18 cellular contexts compared by ENCODE assay signal in the genomic region with DNA sequence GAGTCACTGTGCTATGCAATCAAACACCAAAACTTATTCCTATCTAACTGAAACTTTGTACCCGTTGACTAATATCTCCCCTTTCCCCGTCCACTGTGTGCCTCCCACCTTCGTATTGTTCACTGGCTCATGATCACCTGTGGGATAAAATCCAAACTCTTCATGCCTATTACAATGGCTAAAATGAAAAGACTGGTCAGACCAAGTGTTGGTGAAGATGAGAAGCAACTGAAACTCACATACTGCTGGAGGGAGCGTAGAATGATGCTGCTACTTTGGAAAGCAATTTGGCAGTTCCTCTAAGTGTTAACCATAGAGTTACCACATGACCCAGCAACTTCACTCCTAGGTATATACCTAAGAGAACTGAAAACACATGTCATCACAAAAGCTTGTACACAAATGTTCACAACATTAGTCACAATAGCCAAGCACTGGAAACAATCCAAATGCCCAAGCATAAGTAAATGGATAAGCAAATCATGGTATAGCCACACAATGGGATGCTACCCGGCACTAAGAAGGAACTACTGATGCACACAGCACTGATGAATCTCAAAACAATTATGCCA. TPM values are rescaled to one million over a fixed set of nuclear protein-coding genes. Genes with fewer than 3 reads are reported as not detected.
DNase-seq lines count a peak whose midpoint lies in the region; ATAC-seq and TF ChIP-seq lines count a peak whose summit lies in the region.
"Had no signal": no experiment of that assay in that cellular context is flagged by ENCODE, and none has a peak within 500 bp of the region (broad histone marks: within the 10 kb centered on the region; RNA-seq: fewer than 3 reads in every experiment).

No MANE protein-coding gene starts in this region.

- H3K36me3 Mint-ChIP-seq in GM23338 (ENCODE audit: low read depth): peaks cover 32% of the 10 kb centered on the region
- H3K36me3 Mint-ChIP-seq: naive B cell had no signal

- H3K36me3 ChIP-seq in GM23338 (ENCODE audit: insufficient read depth): peaks cover 14% of the 10 kb centered on the region

- H2AFZ ChIP-seq in GM23338: no peak overlapping the region

- H3K27ac ChIP-seq in GM23338 (ENCODE audit: low read depth): peak overlapping the region; percentile 72; the same call in 1 of the 2 replicates
- peak overlapping the region; percentile 81 for H3K27ac ChIP-seq in caudate nucleus (ENCODE audit: low read depth, low read length)
- H3K27ac ChIP-seq: skin epidermis, testis had no signal

- no peak for TF ChIP-seq CTCF in GM23338 (conservative IDR thresholded peaks at IDR 0.05; ENCODE audit: low read depth in 2 of 2)

- H3F3A ChIP-seq in GM23338 (replicated peaks; ENCODE audit: low read depth): peaks cover 21% of the 10 kb centered on the region

- H3K4me3 ChIP-seq in GM23338: no peak overlapping the region
- H3K4me3 ChIP-seq: esophagus squamous epithelium, skin epidermis, testis had no signal

- H3K27me3 ChIP-seq in GM23338 (ENCODE audit: insufficient read depth): no peaks in the 10 kb centered on the region
- H3K27me3 ChIP-seq: BE2C, esophagus squamous epithelium, testis had no signal

- H3K79me2 ChIP-seq in GM23338 (replicated peaks; ENCODE audit: insufficient read depth): no peaks in the 10 kb centered on the region; the same call in 1 of the 2 replicates

- no peak overlapping the region for H3K4me3 Mint-ChIP-seq in GM23338
- H3K4me3 Mint-ChIP-seq: naive B cell had no signal

- H3K4me1 ChIP-seq in GM23338 (ENCODE audit: insufficient read depth): no peaks in the 10 kb centered on the region
- H3K4me1 ChIP-seq: BE2C had no signal

- no peak overlapping the region for H3K27ac Mint-ChIP-seq in GM23338

- no peaks in the 10 kb centered on the region for H3K9me2 ChIP-seq in GM23338 (ENCODE audit: insufficient read depth)

- ATAC-seq in GM23338: no peak

- no peaks in the 10 kb centered on the region; the same call in 2 of the 3 replicates for H3K9me3 Mint-ChIP-seq in GM23338
- H3K9me3 Mint-ChIP-seq: naive B cell had no signal

- DNase-seq in GM23338 (ENCODE audit: low spot score) (no peak), NCI-H226 (peak; percentile 62), caudate nucleus (lab: John Stamatoyannopoulos, UW) (no peak), kidney tubule cell (ENCODE audit: low spot score) (peak; percentile 73), NCI-H2196 treated with DMSO at 0.1 percent for 48 hours (lab: John Stamatoyannopoulos, UW; ENCODE audit: unreplicated experiment) (no peak), T-helper 1 cell (no peak), erythroblast (lab: John Stamatoyannopoulos, UW) (no peak)
- DNase-seq: activated effector memory CD4-positive, alpha-beta T cell treated with anti-CD3 and anti-CD28 coated beads, Interleukin-2, amount 50 U/mL, for 16 hours; BE2C; esophagus squamous epithelium; naive B cell; NCI-H146; NCI-H82; stimulated activated CD4-positive, alpha-beta T cell treated with anti-CD3 and anti-CD28 coated beads, Interleukin-4, amount 100 ng/mL, for 4 hours; testis had no signal

- no peak overlapping the region for H3K4me2 ChIP-seq in GM23338

- no peak for TF ChIP-seq POLR2A in erythroblast (IDR thresholded peaks at IDR 0.05; ENCODE audit: low read length)

- peaks cover 26% of the 10 kb centered on the region; the same call in 1 of the 2 replicates for H4K20me1 ChIP-seq in GM23338 (replicated peaks; ENCODE audit: insufficient read depth)

- peaks cover 2% of the 10 kb centered on the region for H3K27me3 Mint-ChIP-seq in GM23338 (ENCODE audit: insufficient read depth, low read depth, poor library complexity)
- H3K27me3 Mint-ChIP-seq: naive B cell had no signal

- no peaks in the 10 kb centered on the region for H3K4me1 Mint-ChIP-seq in GM23338

TF ChIP-seq in GM23338, 12 proteins besides CTCF, POLR2A, EP300 and RAD21:
- no peak for TF ChIP-seq EZH2 (IDR thresholded peaks at IDR 0.05; ENCODE audit: low read depth, unreplicated experiment)

RNA-seq across cellular contexts. Expression of a gene that starts 13.1 kb away (rescaled TPM):
- 1,675 and 2,175 TPM in 2 replicates for total RNA-seq in GM23338 (2014; rRNA removed; shearing (Covaris generic))
- 1,755 and 1,834 TPM in 2 replicates for polyA plus RNA-seq in GM23338 (2016; fragmentation: Nextera tagmentation; extraction: Ambion mirVana)

RNA-seq across cellular contexts. Expression of a gene that starts 20.3 kb away (rescaled TPM):
- 31.1 and 32.5 TPM in 2 replicates for total RNA-seq in GM23338 (2014; rRNA removed; shearing (Covaris generic))
- 11.5 and 12.1 TPM in 2 replicates for polyA plus RNA-seq in GM23338 (2016; fragmentation: Nextera tagmentation; extraction: Ambion mirVana)

RNA-seq across cellular contexts. Expression of a gene that starts 53.1 kb away (rescaled TPM):
- 6.2 and 8.7 TPM in 2 replicates for total RNA-seq in GM23338 (2014; rRNA removed; shearing (Covaris generic))
- 4.7 and 5.2 TPM in 2 replicates for polyA plus RNA-seq in GM23338 (2016; fragmentation: Nextera tagmentation; extraction: Ambion mirVana)
- total RNA-seq: esophagus squamous epithelium, HT1080, SK-MEL-5 had no signal

Comparison
In these comparisons a context has a peak if more than half of its experiments do, and no peak if none do; other contexts are left out.
1. DNase-seq: peak in NCI-H226 (single experiment) and kidney tubule cell (single experiment); none in GM23338 (single experiment), caudate nucleus (0 of 61), NCI-H2196 treated with DMSO at 0.1 percent for 48 hours (single experiment), T-helper 1 cell (0 of 5) and erythroblast (0 of 2).